9 cellular contexts compared by ENCODE assay signal in genomic region chr1:212040629-212041028, GRCh38. TPM values are rescaled to one million over a fixed set of nuclear protein-coding genes. Genes with fewer than 3 reads are reported as not detected.
DNase-seq lines count a peak whose midpoint lies in the region; ATAC-seq and TF ChIP-seq lines count a peak whose summit lies in the region.
"Had no signal": no experiment of that assay in that cellular context is flagged by ENCODE, and none has a peak within 500 bp of the region (broad histone marks: within the 10 kb centered on the region; RNA-seq: fewer than 3 reads in every experiment).

No MANE protein-coding gene starts in this region.

- DNase-seq in Calu3 (peak; percentile 19), HT1080 (ENCODE audit: low read depth) (peak; percentile 51), mesenchymal stem cell (peak; percentile 15), GM03348 (ENCODE audit: low spot score) (no peak), kidney glomerular epithelial cell (lab: John Stamatoyannopoulos, UW) (no peak)
- no peak for DNase-seq in T-helper 2 cell treated with Interferon-gamma antibody and Interleukin-4, amounts not matched to agents 5 μg/mL and 100 μg/mL, for 36 hours (ENCODE audit: low spot score)
- DNase-seq: NCI-H1694 treated with DMSO at 0.1 percent for 48 hours had no signal

- no peak overlapping the region for H3K18ac ChIP-seq in mesenchymal stem cell (ENCODE audit: low read depth in 1 of 2, low read length in 2 of 2)

- H2AK5ac ChIP-seq in mesenchymal stem cell (ENCODE audit: low read length, severe bottlenecking), result no peak overlapping the region

- ATAC-seq in HG02884 (IDR thresholded peaks at IDR 0.05; ENCODE audit: unreplicated experiment), result no peak

- H3K27me3 Mint-ChIP-seq in Calu3 (ENCODE audit: unreplicated experiment), result no peaks in the 10 kb centered on the region
- H3K27me3 Mint-ChIP-seq in T-helper 2 cell treated with Interferon-gamma antibody and Interleukin-4, amounts not matched to agents 5 μg/mL and 100 μg/mL, for 36 hours (ENCODE audit: low read depth), result no peaks in the 10 kb centered on the region

- H3K27ac ChIP-seq in mesenchymal stem cell (ENCODE audit: low read length, poor library complexity, severe bottlenecking), result no peak overlapping the region

- no peaks in the 10 kb centered on the region for H3K9me3 ChIP-seq in mesenchymal stem cell (ENCODE audit: control insufficient read depth, low read length)

- H3K27ac Mint-ChIP-seq in Calu3 (ENCODE audit: unreplicated experiment), result peak overlapping the region; percentile 48
- peak overlapping the region; percentile 60 for H3K27ac Mint-ChIP-seq in T-helper 2 cell treated with Interferon-gamma antibody and Interleukin-4, amounts not matched to agents 5 μg/mL and 100 μg/mL, for 36 hours
- H3K27ac Mint-ChIP-seq: nephron had no signal

- H4K8ac ChIP-seq in mesenchymal stem cell (ENCODE audit: low read length), result peak overlapping the region; percentile 52

- CTCF ChIA-PET in Calu3 (lab: Charles Lee), result interaction anchor here (0.5 to 1.0 kb wide), 2 partner anchors 8 to 360 kb away, joined by 3 to 4 read pairs; no protein-coding TSS in a partner anchor

- peaks cover 11% of the 10 kb centered on the region for H3K79me1 ChIP-seq in mesenchymal stem cell (replicated peaks; ENCODE audit: low read length, poor library complexity, severe bottlenecking)

- H3K4ac ChIP-seq in mesenchymal stem cell (ENCODE audit: low read depth in 1 of 2, low read length in 2 of 2), result no peak overlapping the region

- H3K4me3 ChIP-seq in mesenchymal stem cell (ENCODE audit: insufficient read depth in 1 of 2, low read depth in 1 of 2, low read length in 2 of 2), result no peak overlapping the region

- WGBS in mesenchymal stem cell, result 82% methylated on average over 3 of the region's 4 CpGs

- H3K4me1 ChIP-seq in mesenchymal stem cell (ENCODE audit: control insufficient read depth, insufficient read depth, low read depth, low read length), result peaks cover 2% of the 10 kb centered on the region

- intact Hi-C loops in Calu3 (cut with micrococcal nuclease; ENCODE audit: unreplicated experiment), result no loop called here

- no peak overlapping the region for H3K4me2 ChIP-seq in mesenchymal stem cell (ENCODE audit: low read length, poor library complexity, severe bottlenecking)

- no peaks in the 10 kb centered on the region for H3K27me3 ChIP-seq in mesenchymal stem cell (ENCODE audit: control insufficient read depth in 1 of 2, insufficient read depth in 1 of 2, low read length in 2 of 2)

- no peak overlapping the region for H2AFZ ChIP-seq in mesenchymal stem cell (ENCODE audit: low read depth, low read length)

- no peak overlapping the region for H2BK5ac ChIP-seq in mesenchymal stem cell (ENCODE audit: low read depth, low read length, poor library complexity, severe bottlenecking)

- H3K9ac ChIP-seq in mesenchymal stem cell (ENCODE audit: low read length), result no peak overlapping the region

- H2BK12ac ChIP-seq in mesenchymal stem cell (ENCODE audit: low read length in 2 of 2), result peak overlapping the region in 1 of 2 experiments; percentile 64

- BruUV-seq in Calu3 (replicated peaks; lab: Mats Ljungman, UMichigan), result no TSS peak

- no peak overlapping the region for H2BK120ac ChIP-seq in mesenchymal stem cell (ENCODE audit: low read depth, low read length)

- H3K36me3 Mint-ChIP-seq in Calu3 (ENCODE audit: insufficient read depth, unreplicated experiment), result peaks cover 28% of the 10 kb centered on the region
- H3K36me3 Mint-ChIP-seq in T-helper 2 cell treated with Interferon-gamma antibody and Interleukin-4, amounts not matched to agents 5 μg/mL and 100 μg/mL, for 36 hours (ENCODE audit: low read depth), result peaks cover 44% of the 10 kb centered on the region

- no peaks in the 10 kb centered on the region for H3K9me3 Mint-ChIP-seq in Calu3 (ENCODE audit: low read depth, unreplicated experiment)
- no peaks in the 10 kb centered on the region for H3K9me3 Mint-ChIP-seq in T-helper 2 cell treated with Interferon-gamma antibody and Interleukin-4, amounts not matched to agents 5 μg/mL and 100 μg/mL, for 36 hours
- H3K9me3 Mint-ChIP-seq: nephron had no signal

- no peak overlapping the region for H3K14ac ChIP-seq in mesenchymal stem cell (ENCODE audit: low read length in 2 of 2)

- no peak overlapping the region for H3K23ac ChIP-seq in mesenchymal stem cell (ENCODE audit: low read length in 2 of 2)

- peak overlapping the region; percentile 32 for H3K4me3 Mint-ChIP-seq in Calu3 (ENCODE audit: low read depth, unreplicated experiment)
- H3K4me3 Mint-ChIP-seq in T-helper 2 cell treated with Interferon-gamma antibody and Interleukin-4, amounts not matched to agents 5 μg/mL and 100 μg/mL, for 36 hours, result peak overlapping the region; percentile 63
- H3K4me3 Mint-ChIP-seq: nephron had no signal

- H4K91ac ChIP-seq in mesenchymal stem cell (ENCODE audit: low read length), result no peak overlapping the region

- H3K36me3 ChIP-seq in mesenchymal stem cell (ENCODE audit: control insufficient read depth in 1 of 2, insufficient read depth in 2 of 2, low read depth in 1 of 2, low read length in 2 of 2), result no peaks in the 10 kb centered on the region

- no peak overlapping the region for H2BK15ac ChIP-seq in mesenchymal stem cell (ENCODE audit: low read depth, poor library complexity, severe bottlenecking)

- peaks cover 41% of the 10 kb centered on the region for H3K4me1 Mint-ChIP-seq in Calu3 (ENCODE audit: low read depth, unreplicated experiment)
- H3K4me1 Mint-ChIP-seq in T-helper 2 cell treated with Interferon-gamma antibody and Interleukin-4, amounts not matched to agents 5 μg/mL and 100 μg/mL, for 36 hours (ENCODE audit: low read depth), result peaks cover 50% of the 10 kb centered on the region

- no peak for TF ChIP-seq CTCF in Calu3 (IDR thresholded peaks at IDR 0.05; ENCODE audit: unreplicated experiment)

RNA-seq across cellular contexts. Expression of gene DTL, which starts 5.1 kb away (rescaled TPM):
- 37.7 and 44.0 TPM in 2 replicates for total RNA-seq in Calu3 (2022)
- 55.8 and 66.3 TPM in 2 replicates for total RNA-seq in HT1080 (2014; rRNA removed; shearing (Covaris generic))
- polyA plus RNA-seq in HT1080 (2015; cell fraction: cytosol; rRNA removed), result 20.3 and 30.9 TPM in 2 replicates
- polyA plus RNA-seq in HT1080 (2015; cell fraction: nucleus; rRNA removed), result 55.0 and 60.0 TPM in 2 replicates
- 5.2 TPM for polyA plus RNA-seq in mesenchymal stem cell (2013, experiment 1 of 2)
- 4.1 TPM for polyA plus RNA-seq in mesenchymal stem cell (2013, experiment 2 of 2)

RNA-seq across cellular contexts. Expression of gene INTS7, which starts 5.3 kb away (rescaled TPM):
- total RNA-seq in Calu3 (2022), result 35.3 and 36.5 TPM in 2 replicates
- total RNA-seq in HT1080 (2014; rRNA removed; shearing (Covaris generic)), result 24.0 and 31.0 TPM in 2 replicates
- polyA plus RNA-seq in HT1080 (2015; cell fraction: cytosol; rRNA removed), result 25.8 and 27.9 TPM in 2 replicates
- 34.0 and 36.6 TPM in 2 replicates for polyA plus RNA-seq in HT1080 (2015; cell fraction: nucleus; rRNA removed)
- 7.6 TPM for polyA plus RNA-seq in mesenchymal stem cell (2013, experiment 1 of 2)
- 7.1 TPM for polyA plus RNA-seq in mesenchymal stem cell (2013, experiment 2 of 2)

Comparison
In these comparisons a context has a peak if more than half of its experiments do, and no peak if none do; other contexts are left out.
1. DNase-seq: peak in Calu3 (single experiment), HT1080 (single experiment) and mesenchymal stem cell (single experiment); none in T-helper 2 cell treated with Interferon-gamma antibody and Interleukin-4, amounts not matched to agents 5 μg/mL and 100 μg/mL, for 36 hours (single experiment), GM03348 (single experiment) and kidney glomerular epithelial cell (single experiment).